8 cellular contexts compared by ENCODE assay signal in genomic region chr4:76199664-76200211, GRCh38. TPM values are rescaled to one million over a fixed set of nuclear protein-coding genes. Genes with fewer than 3 reads are reported as not detected.
DNase-seq lines count a peak whose midpoint lies in the region; ATAC-seq and TF ChIP-seq lines count a peak whose summit lies in the region.

No MANE protein-coding gene starts in this region.

- 29 to 47% methylated on average over 13 of the region's 13 CpGs for WGBS in heart right ventricle, 2 donors

- H3K4me3 ChIP-seq in CD8-positive, alpha-beta memory T cell (ENCODE audit: low read length), result no peak overlapping the region
- H3K4me3 ChIP-seq in heart right ventricle (peak overlapping the region in 2 of 10 donors; percentile 11 to 13), skeletal muscle tissue (ENCODE audit: low read length in 3 of 3) (peak overlapping the region; percentile 12 to 51 (median 50))

- TF ChIP-seq CTCF in VCaP (conservative IDR thresholded peaks at IDR 0.05) (no peak), heart right ventricle (IDR thresholded peaks at IDR 0.05) (peak in 2 of 9 donors; percentile 3 to 23), foreskin keratinocyte (conservative IDR thresholded peaks at IDR 0.05) (no peak)

- peak overlapping the region; percentile 66 to 72 (median 71) for H3K9ac ChIP-seq in skeletal muscle tissue (ENCODE audit: low read depth in 1 of 3, low read length in 3 of 3)

- no peak overlapping the region for H3K27ac ChIP-seq in CD8-positive, alpha-beta memory T cell (ENCODE audit: low read depth, low read length)
- peak overlapping the region; percentile 98 for H3K27ac ChIP-seq in VCaP
- peak overlapping the region; percentile 3 to 89 (median 70) for H3K27ac ChIP-seq in heart right ventricle
- H3K27ac ChIP-seq in skeletal muscle tissue (ENCODE audit: low read depth, low read length), result peak overlapping the region; percentile 87
- H3K27ac ChIP-seq in foreskin keratinocyte, result no peak overlapping the region

- ATAC-seq in GM19043 (IDR thresholded peaks at IDR 0.05; ENCODE audit: low read depth, unreplicated experiment), result peak; percentile 83
- ATAC-seq in HG03159 (IDR thresholded peaks at IDR 0.05; ENCODE audit: unreplicated experiment), result peak; percentile 89
- peak in 7 of 8 donors; percentile 8 to 50 (median 21) for ATAC-seq in heart right ventricle
- ATAC-seq in foreskin keratinocyte, result no peak

- CTCF ChIA-PET in CD8-positive, alpha-beta memory T cell (lab: Charles Lee), result interaction anchor here (0.6 to 0.9 kb wide), 2 partner anchors 20 to 210 kb away, joined by 3 to 4 read pairs; no protein-coding TSS in a partner anchor

- no peaks in the 10 kb centered on the region for H3K27me3 Mint-ChIP-seq in CD8-positive, alpha-beta memory T cell

- POLR2A ChIA-PET in CD8-positive, alpha-beta memory T cell (lab: Charles Lee), result no interaction called here

- H3K9me3 Mint-ChIP-seq in CD8-positive, alpha-beta memory T cell, result no peaks in the 10 kb centered on the region

- H3K4me1 ChIP-seq in CD8-positive, alpha-beta memory T cell (ENCODE audit: insufficient read depth, low read length), result peaks cover 23% of the 10 kb centered on the region
- H3K4me1 ChIP-seq in heart right ventricle (peaks cover 20 to 100% (median 91%) of the 10 kb centered on the region in 9 donors), skeletal muscle tissue (ENCODE audit: control insufficient read depth in 3 of 3, insufficient read depth in 3 of 3, low read length in 3 of 3) (peaks cover 71 to 89% (median 73%) of the 10 kb centered on the region in 3 donors), foreskin keratinocyte (peaks cover 15% of the 10 kb centered on the region)

- H3K27ac Mint-ChIP-seq in CD8-positive, alpha-beta memory T cell, result peak overlapping the region; percentile 46 to 87 (median 61)

- peaks cover 31 to 55% (median 55%) of the 10 kb centered on the region in 3 donors for H3K4me1 Mint-ChIP-seq in CD8-positive, alpha-beta memory T cell

- no peaks in the 10 kb centered on the region for H3K9me3 ChIP-seq in CD8-positive, alpha-beta memory T cell (ENCODE audit: low read length)
- H3K9me3 ChIP-seq in heart right ventricle, result no peaks in the 10 kb centered on the region
- no peaks in the 10 kb centered on the region for H3K9me3 ChIP-seq in skeletal muscle tissue (ENCODE audit: control insufficient read depth in 3 of 3, low read length in 3 of 3)

- DNase-seq in CD8-positive, alpha-beta memory T cell, result peak in 1 of 5 donors; percentile 8
- DNase-seq in heart right ventricle, result no peak
- no peak for DNase-seq in foreskin keratinocyte
- no peak for DNase-seq in DMS79 treated with DMSO at 0.1 percent for 48 hours (lab: John Stamatoyannopoulos, UW)

- intact Hi-C loops in heart right ventricle (cut with DNase I), result no loop called here

- H3K27me3 ChIP-seq in CD8-positive, alpha-beta memory T cell (ENCODE audit: insufficient read depth, low read length, poor library complexity, severe bottlenecking), result no peaks in the 10 kb centered on the region
- H3K27me3 ChIP-seq in heart right ventricle (no peaks in the 10 kb centered on the region), skeletal muscle tissue (ENCODE audit: control insufficient read depth in 3 of 3, insufficient read depth in 3 of 3, low read length in 3 of 3) (no peaks in the 10 kb centered on the region), foreskin keratinocyte (no peaks in the 10 kb centered on the region)

- H3K36me3 ChIP-seq in CD8-positive, alpha-beta memory T cell (ENCODE audit: insufficient read depth, low read length), result peaks cover 2% of the 10 kb centered on the region
- H3K36me3 ChIP-seq in heart right ventricle (peaks cover 0 to 12% (median 0%) of the 10 kb centered on the region in 9 donors), skeletal muscle tissue (ENCODE audit: control insufficient read depth in 3 of 3, insufficient read depth in 3 of 3, low read length in 3 of 3) (peaks cover 0 to 13% (median 6%) of the 10 kb centered on the region in 3 donors)

- peaks cover 1 to 16% (median 4%) of the 10 kb centered on the region in 3 donors for H3K36me3 Mint-ChIP-seq in CD8-positive, alpha-beta memory T cell

- H3K4me3 Mint-ChIP-seq in CD8-positive, alpha-beta memory T cell, result peak overlapping the region in 6 of 7 donors; percentile 18 to 56 (median 32)

RNA-seq across cellular contexts. Expression of gene SCARB2, which starts 13.9 kb away (rescaled TPM):
- total RNA-seq in CD8-positive, alpha-beta memory T cell, result 1 to 10 TPM; 6.2 to 6.7 TPM
- polyA plus RNA-seq in CD8-positive, alpha-beta memory T cell, result 17.6 TPM
- total RNA-seq in heart right ventricle (100 to 1,000 TPM in 4 of 10 donors, 10 to 100 TPM in 6; 76.6 to 199 (median 94.9) TPM), skeletal muscle tissue (125 TPM), foreskin keratinocyte (57.5 and 70.4 TPM in 2 replicates)
- polyA plus RNA-seq in heart right ventricle (100 to 1,000 TPM; 119 to 125 TPM), foreskin keratinocyte (31.0 and 35.6 TPM in 2 replicates)

RNA-seq across cellular contexts. Expression of gene NUP54, which starts 51.5 kb away (rescaled TPM):
- total RNA-seq in CD8-positive, alpha-beta memory T cell, result 10 to 100 TPM; 56.6 to 63.3 TPM
- polyA plus RNA-seq in CD8-positive, alpha-beta memory T cell, result 41.8 TPM
- total RNA-seq in heart right ventricle, result 10 to 100 TPM; 16.1 to 22.6 (median 18.9) TPM
- 10 to 100 TPM in 1 of 2 donors, 1 to 10 TPM in 1; 9.6 to 25.8 TPM for polyA plus RNA-seq in heart right ventricle
- total RNA-seq in skeletal muscle tissue, result 78.8 TPM
- total RNA-seq in foreskin keratinocyte, result 48.4 and 51.8 TPM in 2 replicates
- 23.3 and 31.2 TPM in 2 replicates for polyA plus RNA-seq in foreskin keratinocyte

RNA-seq across cellular contexts. Expression of gene FAM47E, which starts 51.8 kb away (rescaled TPM):
- not detected for total RNA-seq in CD8-positive, alpha-beta memory T cell
- polyA plus RNA-seq in CD8-positive, alpha-beta memory T cell, result not detected
- total RNA-seq in heart right ventricle (1 to 10 TPM; 2.1 to 6.3 (median 3.1) TPM), skeletal muscle tissue (0.52 TPM), foreskin keratinocyte (not detected in 2 replicates)
- polyA plus RNA-seq in heart right ventricle (1 to 10 TPM in 1 of 2 donors, under 1 TPM in 1; 0.68 to 4.7 TPM), foreskin keratinocyte (0.07 TPM in 1 of 2 replicates, not detected in the other)

Comparison
In these comparisons a context has a peak if more than half of its experiments do, and no peak if none do; other contexts are left out.
1. H3K27ac ChIP-seq: peak in VCaP (single experiment), heart right ventricle (10 of 10) and skeletal muscle tissue (single experiment); none in CD8-positive, alpha-beta memory T cell (single experiment) and foreskin keratinocyte (single experiment).